Comparison of ENCODE assay signal across 28 cellular contexts in the genomic region with DNA sequence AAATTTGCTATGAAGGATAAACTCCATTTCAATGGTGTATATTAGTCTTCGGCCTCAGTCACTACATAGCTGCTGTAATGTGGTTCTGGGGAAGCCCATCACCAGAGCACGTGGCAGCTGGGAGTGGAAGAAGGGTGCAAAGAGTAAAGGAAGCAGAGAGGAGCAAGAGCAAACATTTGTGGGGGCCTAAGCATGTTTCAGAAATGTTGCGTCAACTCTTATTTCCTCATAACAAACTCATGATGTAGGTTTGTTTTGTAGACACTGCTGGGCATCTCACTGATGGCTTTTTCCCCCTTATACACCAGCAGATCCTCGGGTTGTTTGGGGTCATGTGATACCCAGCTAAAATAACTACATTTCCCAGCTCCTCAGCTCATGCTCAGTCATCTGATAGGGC.
"Had no signal": no experiment of that assay in that cellular context is flagged by ENCODE, and none has a peak within 500 bp of the region (broad histone marks: within the 10 kb centered on the region; RNA-seq: fewer than 3 reads in every experiment).

No MANE protein-coding gene starts in this region.

- H3K9me3 Mint-ChIP-seq: stimulated activated effector memory CD8-positive, alpha-beta T cell treated with anti-CD3 and anti-CD28 coated beads, Interleukin-12 subunit alpha, Interleukin-12 subunit beta, amount 100 ng/mL, for 72 hours; stimulated activated memory B cell treated with anti-CD40 and anti-IgM and Interleukin-4, amounts not matched to agents 10 μg/mL and 1 μg/mL and 100 μg/mL, for 72 hours; stimulated activated naive CD8-positive, alpha-beta T cell treated with anti-CD3 and anti-CD28 coated beads, Interleukin-15, amount 100 ng/mL, for 72 hours; stimulated activated naive CD8-positive, alpha-beta T cell treated with anti-CD3 and anti-CD28 coated beads, Interleukin-15, Interleukin-2, amounts not matched to agents 100 ng/mL and 50 ng/mL, for 24 hours had no signal

- H3K27me3 Mint-ChIP-seq: stimulated activated memory B cell treated with anti-CD40 and anti-IgM and Interleukin-4, amounts not matched to agents 10 μg/mL and 1 μg/mL and 100 μg/mL, for 72 hours; stimulated activated naive B cell treated with anti-CD40 and anti-IgM and Interleukin-4, amounts not matched to agents 10 μg/mL and 1 μg/mL and 100 μg/mL, for 72 hours; stimulated activated naive CD8-positive, alpha-beta T cell treated with anti-CD3 and anti-CD28 coated beads, Interleukin-15, amount 100 ng/mL, for 72 hours; type B pancreatic cell had no signal

- DNase-seq: stimulated activated CD4-positive, alpha-beta T cell treated with anti-CD3 and anti-CD28 coated beads, Interleukin-2, amount 100 ng/mL, for 48 hours; stimulated activated CD4-positive, alpha-beta T cell treated with anti-CD3 and anti-CD28 coated beads, Interleukin-4, amount 100 ng/mL, for 1 hour; stimulated activated CD4-positive, alpha-beta T cell treated with anti-CD3 and anti-CD28 coated beads, Interleukin-4, amount 100 ng/mL, for 24 hours; stimulated activated CD4-positive, alpha-beta T cell treated with anti-CD3 and anti-CD28 coated beads, Interleukin-4, amount 100 ng/mL, for 4 hours; stimulated activated CD8-positive, alpha-beta memory T cell treated with anti-CD3 and anti-CD28 coated beads, Interleukin-4, amount 100 ng/mL, for 48 hours; stimulated activated naive B cell treated with anti-CD40 and anti-IgM and Interleukin-4, amounts not matched to agents 10 μg/mL and 1 μg/mL and 100 μg/mL, for 72 hours; stimulated activated naive CD4-positive, alpha-beta T cell; stimulated activated naive CD4-positive, alpha-beta T cell treated with Interleukin-2 at 50 U/mL for 16 hours; stimulated activated naive CD8-positive, alpha-beta T cell treated with anti-CD3 and anti-CD28 coated beads, Interleukin-15, amount 100 ng/mL, for 72 hours; stimulated activated naive CD8-positive, alpha-beta T cell treated with anti-CD3 and anti-CD28 coated beads, Interleukin-15, Interleukin-2, amounts not matched to agents 100 U/mL and 50 U/mL, for 24 hours; stomach; substantia nigra; testis; thyroid gland; tibial artery; transverse colon; upper lobe of left lung; upper lobe of right lung; uterus had no signal

- H3K4me1 ChIP-seq: stomach, suprapubic skin, testis, tibial artery, tibial nerve, transverse colon, upper lobe of left lung, upper lobe of right lung, uterus, vagina had no signal

- H3K36me3 ChIP-seq: stomach, suprapubic skin, thoracic aorta, thyroid gland, tibial artery, tibial nerve, transverse colon, upper lobe of left lung, upper lobe of right lung, uterus, vagina had no signal

- H3K4me3 Mint-ChIP-seq: stimulated activated effector memory CD8-positive, alpha-beta T cell treated with anti-CD3 and anti-CD28 coated beads, Interleukin-12 subunit alpha, Interleukin-12 subunit beta, amount 100 ng/mL, for 72 hours; stimulated activated memory B cell treated with anti-CD40 and anti-IgM and Interleukin-4, amounts not matched to agents 10 μg/mL and 1 μg/mL and 100 μg/mL, for 72 hours; stimulated activated naive B cell treated with anti-CD40 and anti-IgM and Interleukin-4, amounts not matched to agents 10 μg/mL and 1 μg/mL and 100 μg/mL, for 72 hours; stimulated activated naive CD8-positive, alpha-beta T cell treated with anti-CD3 and anti-CD28 coated beads, Interleukin-15, amount 100 ng/mL, for 72 hours; stimulated activated naive CD8-positive, alpha-beta T cell treated with anti-CD3 and anti-CD28 coated beads, Interleukin-15, Interleukin-2, amounts not matched to agents 100 ng/mL and 50 ng/mL, for 24 hours; type B pancreatic cell had no signal

- H3K4me1 Mint-ChIP-seq: stimulated activated effector memory CD8-positive, alpha-beta T cell treated with anti-CD3 and anti-CD28 coated beads, Interleukin-12 subunit alpha, Interleukin-12 subunit beta, amount 100 ng/mL, for 72 hours; stimulated activated memory B cell treated with anti-CD40 and anti-IgM and Interleukin-4, amounts not matched to agents 10 μg/mL and 1 μg/mL and 100 μg/mL, for 72 hours; stimulated activated naive B cell treated with anti-CD40 and anti-IgM and Interleukin-4, amounts not matched to agents 10 μg/mL and 1 μg/mL and 100 μg/mL, for 72 hours; stimulated activated naive CD8-positive, alpha-beta T cell treated with anti-CD3 and anti-CD28 coated beads, Interleukin-15, amount 100 ng/mL, for 72 hours had no signal

- FAIRE-seq: urothelium cell line had no signal

- H3K9me3 ChIP-seq: suprapubic skin, testis, thoracic aorta, thyroid gland, tibial artery, transverse colon, upper lobe of right lung, uterus, vagina had no signal

- H3K27me3 ChIP-seq: stomach, suprapubic skin, testis, thyroid gland, tibial artery, tibial nerve, transverse colon, upper lobe of left lung, upper lobe of right lung, uterus, vagina had no signal

- H3K27ac ChIP-seq: stomach, suprapubic skin, testis, thoracic aorta, thyroid gland, tibial artery, tibial nerve, transverse colon, upper lobe of left lung, upper lobe of right lung, uterus, vagina had no signal

- H3K27ac Mint-ChIP-seq: stimulated activated effector memory CD8-positive, alpha-beta T cell treated with anti-CD3 and anti-CD28 coated beads, Interleukin-12 subunit alpha, Interleukin-12 subunit beta, amount 100 ng/mL, for 72 hours; stimulated activated memory B cell treated with anti-CD40 and anti-IgM and Interleukin-4, amounts not matched to agents 10 μg/mL and 1 μg/mL and 100 μg/mL, for 72 hours; stimulated activated naive B cell treated with anti-CD40 and anti-IgM and Interleukin-4, amounts not matched to agents 10 μg/mL and 1 μg/mL and 100 μg/mL, for 72 hours; stimulated activated naive CD8-positive, alpha-beta T cell treated with anti-CD3 and anti-CD28 coated beads, Interleukin-15, amount 100 ng/mL, for 72 hours; stimulated activated naive CD8-positive, alpha-beta T cell treated with anti-CD3 and anti-CD28 coated beads, Interleukin-15, Interleukin-2, amounts not matched to agents 100 ng/mL and 50 ng/mL, for 24 hours; type B pancreatic cell had no signal

- ATAC-seq: stimulated activated effector memory CD8-positive, alpha-beta T cell treated with anti-CD3 and anti-CD28 coated beads, Interleukin-12 subunit alpha, Interleukin-12 subunit beta, amount 100 ng/mL, for 72 hours; stimulated activated memory B cell treated with anti-CD40 and anti-IgM and Interleukin-4, amounts not matched to agents 10 μg/mL and 1 μg/mL and 100 μg/mL, for 72 hours; stimulated activated naive B cell treated with anti-CD40 and anti-IgM and Interleukin-4, amounts not matched to agents 10 μg/mL and 1 μg/mL and 100 μg/mL, for 72 hours; stimulated activated naive CD8-positive, alpha-beta T cell treated with anti-CD3 and anti-CD28 coated beads, Interleukin-15, amount 100 ng/mL, for 72 hours; stimulated activated naive CD8-positive, alpha-beta T cell treated with anti-CD3 and anti-CD28 coated beads, Interleukin-15, Interleukin-2, amounts not matched to agents 100 U/mL and 50 U/mL, for 24 hours; upper lobe of right lung had no signal

- H3K4me3 ChIP-seq: stomach, suprapubic skin, testis, thoracic aorta, thyroid gland, tibial artery, tibial nerve, transverse colon, upper lobe of left lung, upper lobe of right lung, uterus, vagina had no signal

- H3K36me3 Mint-ChIP-seq: stimulated activated effector memory CD8-positive, alpha-beta T cell treated with anti-CD3 and anti-CD28 coated beads, Interleukin-12 subunit alpha, Interleukin-12 subunit beta, amount 100 ng/mL, for 72 hours; stimulated activated memory B cell treated with anti-CD40 and anti-IgM and Interleukin-4, amounts not matched to agents 10 μg/mL and 1 μg/mL and 100 μg/mL, for 72 hours; stimulated activated naive B cell treated with anti-CD40 and anti-IgM and Interleukin-4, amounts not matched to agents 10 μg/mL and 1 μg/mL and 100 μg/mL, for 72 hours; type B pancreatic cell had no signal
